ENCODE assay signal across 27 cellular contexts in genomic region chr11:2264366-2265011, GRCh38. TPM values are rescaled to one million over a fixed set of nuclear protein-coding genes. Genes with fewer than 3 reads are reported as not detected.
DNase-seq lines count a peak whose midpoint lies in the region; ATAC-seq and TF ChIP-seq lines count a peak whose summit lies in the region.
"Had no signal": no experiment of that assay in that cellular context is flagged by ENCODE, and none has a peak within 500 bp of the region (broad histone marks: within the 10 kb centered on the region; RNA-seq: fewer than 3 reads in every experiment).

No MANE protein-coding gene starts in this region.

- no peak for TF ChIP-seq CTCF in natural killer cell (IDR thresholded peaks at IDR 0.05)

- peak; percentile 14 for DNase-seq in natural killer cell
- DNase-seq in natural killer cell treated with Interleukin-12 subunit alpha and Interleukin-12 subunit beta and Interleukin-15 and Interleukin-18, amount 100 ng/mL, for 72 hours (ENCODE audit: low spot score), result no peak
- peak; percentile 1 for DNase-seq in HEK293T (ENCODE audit: extremely low spot score)
- DNase-seq in islet precursor cell, result peak; percentile 39
- DNase-seq in cortex of kidney (lab: John Stamatoyannopoulos, UW), result no peak
- DNase-seq in naive thymus-derived CD4-positive, alpha-beta T cell, result no peak
- no peak for DNase-seq in SHP77 (lab: John Stamatoyannopoulos, UW)
- DNase-seq: CD4-positive, alpha-beta memory T cell; COR-L47; DMS53; GOT3; NCI-H1048; NCI-H1417; NCI-H1694; NCI-H2029 treated with DMSO at 0.1 percent for 48 hours; NCI-H446 treated with DMSO at 0.1 percent for 48 hours; NCI-H82; NK-92 treated with Interleukin-12 subunit alpha and Interleukin-12 subunit beta, amount 100 ng/mL, for 24 hours; PC-3; SJCRH30 had no signal

- H3K4me1 ChIP-seq in naive thymus-derived CD4-positive, alpha-beta T cell (ENCODE audit: control insufficient read depth in 2 of 2, insufficient read depth in 2 of 2, low read length in 2 of 2), result peaks cover 18 to 20% of the 10 kb centered on the region in 2 donors
- H3K4me1 ChIP-seq: HAP-1, SJCRH30 had no signal

- H3K27ac Mint-ChIP-seq in natural killer cell, result peak overlapping the region; percentile 88 to 91
- no peak overlapping the region for H3K27ac Mint-ChIP-seq in natural killer cell treated with Interleukin-12 subunit alpha and Interleukin-12 subunit beta and Interleukin-15 and Interleukin-18, amount 100 ng/mL, for 72 hours
- no peak overlapping the region for H3K27ac Mint-ChIP-seq in naive thymus-derived CD4-positive, alpha-beta T cell

- no peaks in the 10 kb centered on the region for H3K36me3 Mint-ChIP-seq in natural killer cell
- H3K36me3 Mint-ChIP-seq in natural killer cell treated with Interleukin-12 subunit alpha and Interleukin-12 subunit beta and Interleukin-15 and Interleukin-18, amount 100 ng/mL, for 72 hours, result no peaks in the 10 kb centered on the region
- H3K36me3 Mint-ChIP-seq in naive thymus-derived CD4-positive, alpha-beta T cell, result no peaks in the 10 kb centered on the region
- H3K36me3 Mint-ChIP-seq: CD4-positive, alpha-beta memory T cell had no signal

- POLR2A ChIA-PET in HEK293T (lab: Yijun Ruan, JAX), result no interaction called here
- POLR2A ChIA-PET in naive thymus-derived CD4-positive, alpha-beta T cell (lab: Charles Lee), result no interaction called here

- no peaks in the 10 kb centered on the region for H3K9me3 Mint-ChIP-seq in natural killer cell
- H3K9me3 Mint-ChIP-seq in natural killer cell treated with Interleukin-12 subunit alpha and Interleukin-12 subunit beta and Interleukin-15 and Interleukin-18, amount 100 ng/mL, for 72 hours, result no peaks in the 10 kb centered on the region
- H3K9me3 Mint-ChIP-seq in naive thymus-derived CD4-positive, alpha-beta T cell, result no peaks in the 10 kb centered on the region
- H3K9me3 Mint-ChIP-seq: CD4-positive, alpha-beta memory T cell; IgD-negative memory B cell had no signal

- H3K36me3 ChIP-seq in naive thymus-derived CD4-positive, alpha-beta T cell (ENCODE audit: control insufficient read depth in 2 of 3, insufficient read depth in 3 of 3, low read length in 3 of 3), result no peaks in the 10 kb centered on the region
- H3K36me3 ChIP-seq: HAP-1, SJCRH30 had no signal

- no peak overlapping the region for H3K4me3 ChIP-seq in naive thymus-derived CD4-positive, alpha-beta T cell (ENCODE audit: low read length)
- H3K4me3 ChIP-seq: GM12878, HAP-1, SJCRH30 had no signal

- ATAC-seq in natural killer cell, result no peak
- no peak for ATAC-seq in natural killer cell treated with Interleukin-12 subunit alpha and Interleukin-12 subunit beta and Interleukin-15 and Interleukin-18, amount 100 ng/mL, for 72 hours
- ATAC-seq in naive thymus-derived CD4-positive, alpha-beta T cell, result no peak
- ATAC-seq: PC-3, SK-N-SH treated with all-trans-retinoic acid at 6 μM for 48 hours had no signal

- no peak overlapping the region for H3K4me3 Mint-ChIP-seq in natural killer cell
- no peak overlapping the region for H3K4me3 Mint-ChIP-seq in natural killer cell treated with Interleukin-12 subunit alpha and Interleukin-12 subunit beta and Interleukin-15 and Interleukin-18, amount 100 ng/mL, for 72 hours
- H3K4me3 Mint-ChIP-seq in naive thymus-derived CD4-positive, alpha-beta T cell, result no peak overlapping the region

- H3K9me3 ChIP-seq in naive thymus-derived CD4-positive, alpha-beta T cell (ENCODE audit: control insufficient read depth in 2 of 3, low read length in 3 of 3), result no peaks in the 10 kb centered on the region
- H3K9me3 ChIP-seq: HAP-1, SJCRH30 had no signal

- intact Hi-C loops in natural killer cell (cut with micrococcal nuclease), result loop anchor here (5.0 kb wide), 1 partner anchor 38 kb away; the partner anchor contains the start of genes C11orf21 and TSPAN32
- intact Hi-C loops in naive thymus-derived CD4-positive, alpha-beta T cell (cut with micrococcal nuclease), result no loop called here

- CTCF ChIA-PET in HEK293T (lab: Yijun Ruan, JAX), result no interaction called here
- CTCF ChIA-PET in naive thymus-derived CD4-positive, alpha-beta T cell (lab: Charles Lee), result no interaction called here

- H3K27ac ChIP-seq in naive thymus-derived CD4-positive, alpha-beta T cell (ENCODE audit: low read depth, low read length), result no peak overlapping the region
- H3K27ac ChIP-seq: HL-60, KMS-11, SJCRH30 had no signal

- no peaks in the 10 kb centered on the region for H3K27me3 Mint-ChIP-seq in natural killer cell (ENCODE audit: low read depth in 2 of 2)
- no peaks in the 10 kb centered on the region for H3K27me3 Mint-ChIP-seq in natural killer cell treated with Interleukin-12 subunit alpha and Interleukin-12 subunit beta and Interleukin-15 and Interleukin-18, amount 100 ng/mL, for 72 hours
- peaks cover 0 to 12% (median 8%) of the 10 kb centered on the region in 5 donors for H3K27me3 Mint-ChIP-seq in naive thymus-derived CD4-positive, alpha-beta T cell
- H3K27me3 Mint-ChIP-seq: IgD-negative memory B cell had no signal

- no peaks in the 10 kb centered on the region for H3K27me3 ChIP-seq in naive thymus-derived CD4-positive, alpha-beta T cell (ENCODE audit: control insufficient read depth in 2 of 2, insufficient read depth in 2 of 2, low read length in 2 of 2)

- H3K4me1 Mint-ChIP-seq in natural killer cell, result peaks cover 34 to 43% of the 10 kb centered on the region in 2 donors
- H3K4me1 Mint-ChIP-seq in natural killer cell treated with Interleukin-12 subunit alpha and Interleukin-12 subunit beta and Interleukin-15 and Interleukin-18, amount 100 ng/mL, for 72 hours (ENCODE audit: low read depth in 2 of 2), result peaks cover 25 to 27% of the 10 kb centered on the region in 2 donors
- H3K4me1 Mint-ChIP-seq in naive thymus-derived CD4-positive, alpha-beta T cell, result peaks cover 15 to 23% (median 21%) of the 10 kb centered on the region in 7 donors

TF ChIP-seq in HEK293T, 16 proteins besides CTCF, POLR2A, EP300 and RAD21:
- no peak for TF ChIP-seq CTBP1 (IDR thresholded peaks at IDR 0.05; ENCODE audit: borderline replicate concordance)
- TF ChIP-seq L3MBTL2 (conservative IDR thresholded peaks at IDR 0.05), result no peak
- no peak for TF ChIP-seq FOXK2 (IDR thresholded peaks at IDR 0.05)
- TF ChIP-seq FOXM1 (IDR thresholded peaks at IDR 0.05; ENCODE audit: borderline replicate concordance), result no peak
- TF ChIP-seq BHLHE40 (IDR thresholded peaks at IDR 0.05; ENCODE audit: borderline replicate concordance), result no peak
- no peak for TF ChIP-seq SP1 (IDR thresholded peaks at IDR 0.05)
- TF ChIP-seq ARNT (IDR thresholded peaks at IDR 0.05), result no peak
- no peak for TF ChIP-seq LEF1 (IDR thresholded peaks at IDR 0.05; ENCODE audit: borderline replicate concordance)
- no peak for TF ChIP-seq SUZ12 (IDR thresholded peaks at IDR 0.05)

RNA-seq across cellular contexts. Expression of gene ASCL2, which starts 5.9 kb away (rescaled TPM):
- 10 to 100 TPM; 10.8 to 16.8 (median 16.0) TPM for total RNA-seq in natural killer cell
- 1 to 10 TPM; 2.5 to 5.3 TPM for total RNA-seq in natural killer cell treated with Interleukin-12 subunit alpha and Interleukin-12 subunit beta and Interleukin-15 and Interleukin-18, amount 100 ng/mL, for 72 hours
- total RNA-seq in naive thymus-derived CD4-positive, alpha-beta T cell, result 1 to 10 TPM in 1 of 5 experiments, under 1 TPM in 3, not detected in 1; 0.32 to 2.1 (median 0.45) TPM
- not detected for polyA plus RNA-seq in naive thymus-derived CD4-positive, alpha-beta T cell
- total RNA-seq: GM12878, SJCRH30 had no signal
- polyA plus RNA-seq: BJ, GM12878 had no signal

RNA-seq across cellular contexts. Expression of gene C11orf21, which starts 37.2 kb away (rescaled TPM):
- total RNA-seq in natural killer cell, result 100 to 1,000 TPM; 227 to 325 (median 237) TPM
- 1 to 10 TPM; 7.2 to 7.6 TPM for total RNA-seq in natural killer cell treated with Interleukin-12 subunit alpha and Interleukin-12 subunit beta and Interleukin-15 and Interleukin-18, amount 100 ng/mL, for 72 hours
- total RNA-seq in naive thymus-derived CD4-positive, alpha-beta T cell, result 100 to 1,000 TPM in 3 of 5 experiments, 10 to 100 TPM in 2; 33.9 to 153 (median 112) TPM
- 10 to 100 TPM; 10.7 to 14.4 TPM for polyA plus RNA-seq in naive thymus-derived CD4-positive, alpha-beta T cell
- total RNA-seq: PC-3, SJCRH30 had no signal
- polyA plus RNA-seq: BJ had no signal

RNA-seq across cellular contexts. Expression of gene TSPAN32, which starts 37.3 kb away (rescaled TPM):
- 100 to 1,000 TPM; 268 to 327 (median 299) TPM for total RNA-seq in natural killer cell
- 1 to 10 TPM; 4.3 to 9.9 TPM for total RNA-seq in natural killer cell treated with Interleukin-12 subunit alpha and Interleukin-12 subunit beta and Interleukin-15 and Interleukin-18, amount 100 ng/mL, for 72 hours
- 100 to 1,000 TPM in 2 of 5 experiments, 10 to 100 TPM in 3; 33.5 to 116 (median 70.3) TPM for total RNA-seq in naive thymus-derived CD4-positive, alpha-beta T cell
- polyA plus RNA-seq in naive thymus-derived CD4-positive, alpha-beta T cell, result 10 to 100 TPM; 15.7 to 23.9 TPM
- total RNA-seq: GM12878, PC-3 had no signal

Comparison
In these comparisons a context has a peak if more than half of its experiments do, and no peak if none do; other contexts are left out.
1. DNase-seq: peak in natural killer cell (single experiment), HEK293T (single experiment) and islet precursor cell (single experiment); none in natural killer cell treated with Interleukin-12 subunit alpha and Interleukin-12 subunit beta and Interleukin-15 and Interleukin-18, amount 100 ng/mL, for 72 hours (single experiment), cortex of kidney (single experiment), naive thymus-derived CD4-positive, alpha-beta T cell (0 of 9) and SHP77 (0 of 2).
2. H3K27ac Mint-ChIP-seq: peak in natural killer cell (2 of 2); none in natural killer cell treated with Interleukin-12 subunit alpha and Interleukin-12 subunit beta and Interleukin-15 and Interleukin-18, amount 100 ng/mL, for 72 hours (0 of 2) and naive thymus-derived CD4-positive, alpha-beta T cell (0 of 9).
3. RNA of gene C11orf21, which starts 37.2 kb away (total RNA-seq): 227 to 325 TPM in natural killer cell and 33.9 to 153 TPM in naive thymus-derived CD4-positive, alpha-beta T cell; 7.2 to 7.6 TPM in natural killer cell treated with Interleukin-12 subunit alpha and Interleukin-12 subunit beta and Interleukin-15 and Interleukin-18, amount 100 ng/mL, for 72 hours; every median in the first group is over 4 times any median in the second.